1 cellular context compared by ENCODE assay signal in the genomic region with DNA sequence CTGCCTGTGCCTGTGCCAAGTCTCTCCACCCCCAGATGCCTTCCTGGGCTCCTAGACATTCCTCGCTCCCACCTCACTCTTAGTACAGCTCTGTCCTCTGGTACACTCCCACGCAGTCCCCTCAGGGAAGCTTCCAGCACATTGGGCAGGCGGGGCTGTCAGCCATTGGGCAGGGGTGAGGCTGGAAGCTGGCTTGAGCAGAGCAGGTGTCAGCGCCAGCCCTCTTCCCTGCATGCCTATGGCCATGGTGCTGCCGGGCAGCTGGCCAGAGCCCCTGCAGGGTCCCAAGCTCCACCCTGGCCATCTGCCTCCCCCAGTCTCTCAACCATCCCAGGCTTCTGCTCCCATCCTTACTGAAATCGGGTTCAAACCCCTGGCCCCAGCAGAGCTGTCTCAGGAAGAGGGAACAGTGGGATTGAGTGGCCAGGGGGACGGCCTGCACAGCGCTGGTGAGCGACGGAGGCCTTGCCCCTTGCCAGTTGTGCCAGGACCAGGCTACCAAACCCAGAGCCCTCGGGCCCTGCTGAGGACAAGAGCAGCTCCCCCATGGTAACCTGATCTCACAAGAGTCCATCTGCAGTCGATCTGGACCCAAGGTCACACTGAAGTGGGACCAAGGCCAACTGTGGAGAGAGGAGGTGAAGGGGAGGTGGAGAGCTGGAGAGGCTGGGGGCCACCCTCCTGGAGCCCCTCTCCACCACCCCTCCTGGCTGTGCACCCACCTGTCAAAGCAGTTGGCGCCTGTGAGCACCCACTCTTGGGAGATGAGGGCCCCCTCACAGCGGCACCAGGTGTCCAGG.
TF ChIP-seq lines count a peak whose summit lies in the region.

No MANE protein-coding gene starts in this region.

TF ChIP-seq in SK-N-SH treated with all-trans-retinoic acid at 6 μM for 48 hours, 23 proteins besides CTCF, POLR2A, EP300 and RAD21 (continued from another document):
- no peak for TF ChIP-seq SNAI2 (CRISPR knock-in tag; IDR thresholded peaks at IDR 0.05)
- TF ChIP-seq ESRRG (CRISPR knock-in tag; IDR thresholded peaks at IDR 0.05): no peak
- no peak for TF ChIP-seq BACH2 (CRISPR knock-in tag; IDR thresholded peaks at IDR 0.05; ENCODE audit: borderline replicate concordance)
- TF ChIP-seq, protein P1, sequence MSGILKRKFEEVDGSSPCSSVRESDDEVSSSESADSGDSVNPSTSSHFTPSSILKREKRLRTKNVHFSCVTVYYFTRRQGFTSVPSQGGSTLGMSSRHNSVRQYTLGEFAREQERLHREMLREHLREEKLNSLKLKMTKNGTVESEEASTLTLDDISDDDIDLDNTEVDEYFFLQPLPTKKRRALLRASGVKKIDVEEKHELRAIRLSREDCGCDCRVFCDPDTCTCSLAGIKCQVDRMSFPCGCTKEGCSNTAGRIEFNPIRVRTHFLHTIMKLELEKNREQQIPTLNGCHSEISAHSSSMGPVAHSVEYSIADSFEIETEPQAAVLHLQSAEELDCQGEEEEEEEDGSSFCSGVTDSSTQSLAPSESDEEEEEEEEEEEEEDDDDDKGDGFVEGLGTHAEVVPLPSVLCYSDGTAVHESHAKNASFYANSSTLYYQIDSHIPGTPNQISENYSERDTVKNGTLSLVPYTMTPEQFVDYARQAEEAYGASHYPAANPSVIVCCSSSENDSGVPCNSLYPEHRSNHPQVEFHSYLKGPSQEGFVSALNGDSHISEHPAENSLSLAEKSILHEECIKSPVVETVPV (CRISPR knock-in tag; IDR thresholded peaks at IDR 0.05): no peak
- no peak for TF ChIP-seq ZC3H10 (CRISPR knock-in tag; IDR thresholded peaks at IDR 0.05)
- TF ChIP-seq, protein P2, sequence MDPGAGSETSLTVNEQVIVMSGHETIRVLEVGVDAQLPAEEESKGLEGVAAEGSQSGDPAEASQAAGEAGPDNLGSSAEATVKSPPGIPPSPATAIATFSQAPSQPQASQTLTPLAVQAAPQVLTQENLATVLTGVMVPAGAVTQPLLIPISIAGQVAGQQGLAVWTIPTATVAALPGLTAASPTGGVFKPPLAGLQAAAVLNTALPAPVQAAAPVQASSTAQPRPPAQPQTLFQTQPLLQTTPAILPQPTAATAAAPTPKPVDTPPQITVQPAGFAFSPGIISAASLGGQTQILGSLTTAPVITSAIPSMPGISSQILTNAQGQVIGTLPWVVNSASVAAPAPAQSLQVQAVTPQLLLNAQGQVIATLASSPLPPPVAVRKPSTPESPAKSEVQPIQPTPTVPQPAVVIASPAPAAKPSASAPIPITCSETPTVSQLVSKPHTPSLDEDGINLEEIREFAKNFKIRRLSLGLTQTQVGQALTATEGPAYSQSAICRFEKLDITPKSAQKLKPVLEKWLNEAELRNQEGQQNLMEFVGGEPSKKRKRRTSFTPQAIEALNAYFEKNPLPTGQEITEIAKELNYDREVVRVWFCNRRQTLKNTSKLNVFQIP (CRISPR knock-in tag; IDR thresholded peaks at IDR 0.05; ENCODE audit: borderline replicate concordance, low read depth): no peak
- TF ChIP-seq, protein P3, sequence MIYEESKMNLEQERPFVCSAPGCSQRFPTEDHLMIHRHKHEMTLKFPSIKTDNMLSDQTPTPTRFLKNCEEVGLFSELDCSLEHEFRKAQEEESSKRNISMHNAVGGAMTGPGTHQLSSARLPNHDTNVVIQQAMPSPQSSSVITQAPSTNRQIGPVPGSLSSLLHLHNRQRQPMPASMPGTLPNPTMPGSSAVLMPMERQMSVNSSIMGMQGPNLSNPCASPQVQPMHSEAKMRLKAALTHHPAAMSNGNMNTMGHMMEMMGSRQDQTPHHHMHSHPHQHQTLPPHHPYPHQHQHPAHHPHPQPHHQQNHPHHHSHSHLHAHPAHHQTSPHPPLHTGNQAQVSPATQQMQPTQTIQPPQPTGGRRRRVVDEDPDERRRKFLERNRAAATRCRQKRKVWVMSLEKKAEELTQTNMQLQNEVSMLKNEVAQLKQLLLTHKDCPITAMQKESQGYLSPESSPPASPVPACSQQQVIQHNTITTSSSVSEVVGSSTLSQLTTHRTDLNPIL (CRISPR knock-in tag; IDR thresholded peaks at IDR 0.05; ENCODE audit: low read depth): no peak
- TF ChIP-seq, protein P4, sequence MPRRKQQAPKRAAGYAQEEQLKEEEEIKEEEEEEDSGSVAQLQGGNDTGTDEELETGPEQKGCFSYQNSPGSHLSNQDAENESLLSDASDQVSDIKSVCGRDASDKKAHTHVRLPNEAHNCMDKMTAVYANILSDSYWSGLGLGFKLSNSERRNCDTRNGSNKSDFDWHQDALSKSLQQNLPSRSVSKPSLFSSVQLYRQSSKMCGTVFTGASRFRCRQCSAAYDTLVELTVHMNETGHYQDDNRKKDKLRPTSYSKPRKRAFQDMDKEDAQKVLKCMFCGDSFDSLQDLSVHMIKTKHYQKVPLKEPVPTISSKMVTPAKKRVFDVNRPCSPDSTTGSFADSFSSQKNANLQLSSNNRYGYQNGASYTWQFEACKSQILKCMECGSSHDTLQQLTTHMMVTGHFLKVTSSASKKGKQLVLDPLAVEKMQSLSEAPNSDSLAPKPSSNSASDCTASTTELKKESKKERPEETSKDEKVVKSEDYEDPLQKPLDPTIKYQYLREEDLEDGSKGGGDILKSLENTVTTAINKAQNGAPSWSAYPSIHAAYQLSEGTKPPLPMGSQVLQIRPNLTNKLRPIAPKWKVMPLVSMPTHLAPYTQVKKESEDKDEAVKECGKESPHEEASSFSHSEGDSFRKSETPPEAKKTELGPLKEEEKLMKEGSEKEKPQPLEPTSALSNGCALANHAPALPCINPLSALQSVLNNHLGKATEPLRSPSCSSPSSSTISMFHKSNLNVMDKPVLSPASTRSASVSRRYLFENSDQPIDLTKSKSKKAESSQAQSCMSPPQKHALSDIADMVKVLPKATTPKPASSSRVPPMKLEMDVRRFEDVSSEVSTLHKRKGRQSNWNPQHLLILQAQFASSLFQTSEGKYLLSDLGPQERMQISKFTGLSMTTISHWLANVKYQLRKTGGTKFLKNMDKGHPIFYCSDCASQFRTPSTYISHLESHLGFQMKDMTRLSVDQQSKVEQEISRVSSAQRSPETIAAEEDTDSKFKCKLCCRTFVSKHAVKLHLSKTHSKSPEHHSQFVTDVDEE (CRISPR knock-in tag; IDR thresholded peaks at IDR 0.05): no peak
- TF ChIP-seq CSDC2 (CRISPR knock-in tag; IDR thresholded peaks at IDR 0.05): no peak
- TF ChIP-seq ZNF8 (CRISPR knock-in tag; IDR thresholded peaks at IDR 0.05): no peak
